ENCODE assay signal across 13 cellular contexts in genomic region chr14:104140463-104141331, GRCh38. TPM values are rescaled to one million over a fixed set of nuclear protein-coding genes. Genes with fewer than 3 reads are reported as not detected.
DNase-seq lines count a peak whose midpoint lies in the region; ATAC-seq, FAIRE-seq and TF ChIP-seq lines count a peak whose summit lies in the region.
"Had no signal": no experiment of that assay in that cellular context is flagged by ENCODE, and none has a peak within 500 bp of the region (broad histone marks: within the 10 kb centered on the region; RNA-seq: fewer than 3 reads in every experiment).

No MANE protein-coding gene starts in this region.

- H3K9me3 Mint-ChIP-seq in activated T-helper 17 cell treated with anti-CD3 and anti-CD28 coated beads, Interleukin-2, amount 50 U/mL, for 72 hours, result no peaks in the 10 kb centered on the region
- H3K9me3 Mint-ChIP-seq in MCF 10A (ENCODE audit: unreplicated experiment), result no peaks in the 10 kb centered on the region

- H3K36me3 Mint-ChIP-seq in activated T-helper 17 cell treated with anti-CD3 and anti-CD28 coated beads, Interleukin-2, amount 50 U/mL, for 72 hours (ENCODE audit: low read depth), result peaks cover 6% of the 10 kb centered on the region
- H3K36me3 Mint-ChIP-seq in MCF 10A (ENCODE audit: insufficient read depth, unreplicated experiment), result no peaks in the 10 kb centered on the region

- peak overlapping the region; percentile 11 for H3K4me3 Mint-ChIP-seq in activated T-helper 17 cell treated with anti-CD3 and anti-CD28 coated beads, Interleukin-2, amount 50 U/mL, for 72 hours
- H3K4me3 Mint-ChIP-seq in MCF 10A (ENCODE audit: unreplicated experiment), result no peak overlapping the region

- H3K9me3 ChIP-seq in lower lobe of right lung, result no peaks in the 10 kb centered on the region
- H3K9me3 ChIP-seq in spleen, result no peaks in the 10 kb centered on the region
- H3K9me3 ChIP-seq: esophagus squamous epithelium, tibial artery had no signal

- no peaks in the 10 kb centered on the region for H3K36me3 ChIP-seq in lower lobe of right lung
- H3K36me3 ChIP-seq in spleen, result no peaks in the 10 kb centered on the region
- H3K36me3 ChIP-seq: esophagus squamous epithelium, tibial artery had no signal

- DNase-seq in Right ventricle myocardium superior, result peak; percentile 33
- no peak for DNase-seq in cardiac septum (ENCODE audit: low spot score)
- DNase-seq in lower lobe of right lung, result peak; percentile 42
- DNase-seq in spleen, result peak; percentile 66
- no peak for DNase-seq in RCC 7860 (ENCODE audit: low spot score)
- no peak for DNase-seq in MCF 10A (ENCODE audit: unreplicated experiment)
- no peak for DNase-seq in NCI-H345 (lab: John Stamatoyannopoulos, UW)
- DNase-seq: esophagus squamous epithelium, NCI-H2107, NCI-H82 had no signal

- no peak for TF ChIP-seq POLR2A in spleen (IDR thresholded peaks at IDR 0.05)

- H3K27me3 Mint-ChIP-seq in activated T-helper 17 cell treated with anti-CD3 and anti-CD28 coated beads, Interleukin-2, amount 50 U/mL, for 72 hours, result peaks cover 4% of the 10 kb centered on the region
- peaks cover 48% of the 10 kb centered on the region for H3K27me3 Mint-ChIP-seq in MCF 10A (ENCODE audit: insufficient read depth, unreplicated experiment)

- FAIRE-seq in RCC 7860 (lab: Jason Lieb, UNC), result no peak
- FAIRE-seq: colon had no signal

- H3K27ac ChIP-seq in lower lobe of right lung (no peak overlapping the region), spleen (no peak overlapping the region)
- H3K27ac ChIP-seq: esophagus squamous epithelium, tibial artery had no signal

- no TSS peak for BruUV-seq in MCF 10A (replicated peaks; lab: Mats Ljungman, UMichigan)

- no peak for TF ChIP-seq CTCF in lower lobe of right lung (IDR thresholded peaks at IDR 0.05)
- TF ChIP-seq CTCF in spleen (IDR thresholded peaks at IDR 0.05 in 8 of 11, conservative IDR thresholded peaks at IDR 0.05 in 3 of 11), result no peak
- TF ChIP-seq CTCF in MCF 10A (IDR thresholded peaks at IDR 0.05; ENCODE audit: unreplicated experiment), result no peak

- intact Hi-C loops in Right ventricle myocardium superior (cut with DNase I) (loop anchor here (10.0 kb wide), 1 partner anchor 234 kb away; no protein-coding TSS in a partner anchor), cardiac septum (cut with DNase I) (no loop called here), lower lobe of right lung (cut with DNase I) (no loop called here), spleen (cut with DNase I; ENCODE audit: low total_unique reads) (no loop called here), MCF 10A (cut with micrococcal nuclease) (no loop called here)

- ATAC-seq in Right ventricle myocardium superior (ENCODE audit: poor library complexity) (no peak), lower lobe of right lung (no peak)
- no peak for ATAC-seq in activated T-helper 17 cell treated with anti-CD3 and anti-CD28 coated beads, Interleukin-2, amount 50 U/mL, for 72 hours (replicated peaks)

- H3K27me3 ChIP-seq in lower lobe of right lung (ENCODE audit: low read depth) (peaks cover 39% of the 10 kb centered on the region), spleen (replicated peaks in 1 of 7) (peaks cover 0 to 75% (median 45%) of the 10 kb centered on the region in 7 donors)

- POLR2A ChIA-PET in MCF 10A (lab: Yijun Ruan, JAX), result no interaction called here

- peaks cover 23% of the 10 kb centered on the region for H3K4me1 ChIP-seq in lower lobe of right lung
- peaks cover 22 to 64% (median 44%) of the 10 kb centered on the region in 6 donors for H3K4me1 ChIP-seq in spleen

- no peaks in the 10 kb centered on the region for H3K4me1 Mint-ChIP-seq in activated T-helper 17 cell treated with anti-CD3 and anti-CD28 coated beads, Interleukin-2, amount 50 U/mL, for 72 hours
- H3K4me1 Mint-ChIP-seq in MCF 10A (ENCODE audit: insufficient read depth, unreplicated experiment), result no peaks in the 10 kb centered on the region

- CTCF ChIA-PET in MCF 10A (lab: Yijun Ruan, JAX), result interaction anchor here (0.6 to 2.6 kb wide), 7 partner anchors 10 to 507 kb away, joined by 3 to 24 read pairs (median 4); no protein-coding TSS in a partner anchor

- H3K4me3 ChIP-seq in lower lobe of right lung (peak overlapping the region; percentile 62), spleen (peak overlapping the region in 4 of 8 donors; percentile 51 to 76 (median 54))

- H3K27ac Mint-ChIP-seq in activated T-helper 17 cell treated with anti-CD3 and anti-CD28 coated beads, Interleukin-2, amount 50 U/mL, for 72 hours, result no peak overlapping the region
- H3K27ac Mint-ChIP-seq in MCF 10A (ENCODE audit: low read depth, unreplicated experiment), result no peak overlapping the region

- WGBS in spleen, 5 donors, result 73 to 91% (median 83%) methylated on average over 8 to 12 of the region's 12 CpGs

RNA-seq across cellular contexts. Expression of gene KIF26A, which starts 2.3 kb away (rescaled TPM):
- total RNA-seq in Right ventricle myocardium superior (6.3 TPM), cardiac septum (6.8 TPM), lower lobe of right lung (4.4 TPM), spleen (10 to 100 TPM in 4 of 7 donors, 1 to 10 TPM in 3; 7.4 to 21.9 (median 10.3) TPM), MCF 10A (2022) (0.26 and 0.39 TPM in 2 replicates)
- total RNA-seq in activated T-helper 17 cell treated with anti-CD3 and anti-CD28 coated beads, Interleukin-2, amount 50 U/mL, for 72 hours, result 1 to 10 TPM; 1.1 to 1.6 TPM
- polyA plus RNA-seq in spleen, result 1 to 10 TPM in 2 of 3 donors, under 1 TPM in 1; 0.72 to 7.8 (median 1.2) TPM

RNA-seq across cellular contexts. Expression of gene ASPG, which starts 55.2 kb away (rescaled TPM):
- total RNA-seq in Right ventricle myocardium superior (44.1 TPM), cardiac septum (4.4 TPM), lower lobe of right lung (4.6 TPM), spleen (under 1 TPM in 4 of 7 donors, not detected in 3; 0.09 to 0.28 (median 0.18) TPM), MCF 10A (2022) (0.05 and 0.12 TPM in 2 replicates)
- total RNA-seq in activated T-helper 17 cell treated with anti-CD3 and anti-CD28 coated beads, Interleukin-2, amount 50 U/mL, for 72 hours, result not detected
- polyA plus RNA-seq in spleen, result under 1 TPM; 0.05 to 0.67 (median 0.32) TPM

Comparison
In these comparisons a context has a peak if more than half of its experiments do, and no peak if none do; other contexts are left out.
1. DNase-seq: peak in Right ventricle myocardium superior (single experiment), lower lobe of right lung (single experiment) and spleen (single experiment); none in cardiac septum (single experiment), RCC 7860 (single experiment), MCF 10A (single experiment) and NCI-H345 (single experiment).